ENCODE assay signal across 1 cellular context in genomic region chr3:183699238-183699947, GRCh38.
TF ChIP-seq lines count a peak whose summit lies in the region.

No MANE protein-coding gene starts in this region.

TF ChIP-seq in GM23338, 12 proteins besides CTCF, POLR2A, EP300 and RAD21 (continued from another document):
- TF ChIP-seq, protein P1, sequence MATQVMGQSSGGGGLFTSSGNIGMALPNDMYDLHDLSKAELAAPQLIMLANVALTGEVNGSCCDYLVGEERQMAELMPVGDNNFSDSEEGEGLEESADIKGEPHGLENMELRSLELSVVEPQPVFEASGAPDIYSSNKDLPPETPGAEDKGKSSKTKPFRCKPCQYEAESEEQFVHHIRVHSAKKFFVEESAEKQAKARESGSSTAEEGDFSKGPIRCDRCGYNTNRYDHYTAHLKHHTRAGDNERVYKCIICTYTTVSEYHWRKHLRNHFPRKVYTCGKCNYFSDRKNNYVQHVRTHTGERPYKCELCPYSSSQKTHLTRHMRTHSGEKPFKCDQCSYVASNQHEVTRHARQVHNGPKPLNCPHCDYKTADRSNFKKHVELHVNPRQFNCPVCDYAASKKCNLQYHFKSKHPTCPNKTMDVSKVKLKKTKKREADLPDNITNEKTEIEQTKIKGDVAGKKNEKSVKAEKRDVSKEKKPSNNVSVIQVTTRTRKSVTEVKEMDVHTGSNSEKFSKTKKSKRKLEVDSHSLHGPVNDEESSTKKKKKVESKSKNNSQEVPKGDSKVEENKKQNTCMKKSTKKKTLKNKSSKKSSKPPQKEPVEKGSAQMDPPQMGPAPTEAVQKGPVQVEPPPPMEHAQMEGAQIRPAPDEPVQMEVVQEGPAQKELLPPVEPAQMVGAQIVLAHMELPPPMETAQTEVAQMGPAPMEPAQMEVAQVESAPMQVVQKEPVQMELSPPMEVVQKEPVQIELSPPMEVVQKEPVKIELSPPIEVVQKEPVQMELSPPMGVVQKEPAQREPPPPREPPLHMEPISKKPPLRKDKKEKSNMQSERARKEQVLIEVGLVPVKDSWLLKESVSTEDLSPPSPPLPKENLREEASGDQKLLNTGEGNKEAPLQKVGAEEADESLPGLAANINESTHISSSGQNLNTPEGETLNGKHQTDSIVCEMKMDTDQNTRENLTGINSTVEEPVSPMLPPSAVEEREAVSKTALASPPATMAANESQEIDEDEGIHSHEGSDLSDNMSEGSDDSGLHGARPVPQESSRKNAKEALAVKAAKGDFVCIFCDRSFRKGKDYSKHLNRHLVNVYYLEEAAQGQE (IDR thresholded peaks at IDR 0.05; ENCODE audit: unreplicated experiment), result no peak
TF ChIP-seq in GM23338: peak in this region for 0.
